ENCODE assay signal across 9 cellular contexts in genomic region chr1:186183970-186184628, GRCh38.
DNase-seq lines count a peak whose midpoint lies in the region; ATAC-seq and TF ChIP-seq lines count a peak whose summit lies in the region.
"Had no signal": no experiment of that assay in that cellular context is flagged by ENCODE, and none has a peak within 500 bp of the region (broad histone marks: within the 10 kb centered on the region; RNA-seq: fewer than 3 reads in every experiment).

No MANE protein-coding gene starts in this region.

- peak overlapping the region in 1 of 5 donors; percentile 6 for H3K4me3 Mint-ChIP-seq in immature natural killer cell

- H3K36me3 ChIP-seq in KOPT-K1 (ENCODE audit: insufficient read depth, low read length) (no peaks in the 10 kb centered on the region), left lung (no peaks in the 10 kb centered on the region), neuronal stem cell (replicated peaks in 1 of 2; ENCODE audit: control insufficient read depth in 2 of 2, insufficient read depth in 2 of 2, low read length in 2 of 2) (no peaks in the 10 kb centered on the region)
- H3K36me3 ChIP-seq: neutrophil had no signal

- H3K4me1 ChIP-seq in left lung (peaks cover 0 to 8% of the 10 kb centered on the region in 2 donors), neuronal stem cell (ENCODE audit: control insufficient read depth in 2 of 2, insufficient read depth in 1 of 2, low read depth in 1 of 2, low read length in 2 of 2) (no peaks in the 10 kb centered on the region)

- no peaks in the 10 kb centered on the region for H3K36me3 Mint-ChIP-seq in immature natural killer cell

- no peak overlapping the region for H2AFZ ChIP-seq in neuronal stem cell (ENCODE audit: low read length)

- no peak overlapping the region for H3K14ac ChIP-seq in neuronal stem cell (ENCODE audit: low read length)

- no peak for TF ChIP-seq CTCF in left lung (IDR thresholded peaks at IDR 0.05)

- no peak overlapping the region for H2BK5ac ChIP-seq in neuronal stem cell (ENCODE audit: low read length)

- intact Hi-C loops in left lung (cut with DNase I), result no loop called here

- ATAC-seq in GM18508 (IDR thresholded peaks at IDR 0.05; ENCODE audit: insufficient read depth, unreplicated experiment) (peak; percentile 49), left lung (peak; percentile 85)

- H3K9me3 Mint-ChIP-seq in immature natural killer cell, result peaks cover 0 to 4% (median 0%) of the 10 kb centered on the region in 6 donors

- H3K18ac ChIP-seq in neuronal stem cell (ENCODE audit: low read length), result no peak overlapping the region

- H3K9me3 ChIP-seq in KOPT-K1 (ENCODE audit: insufficient read depth, low read length, poor library complexity, severe bottlenecking), result no peaks in the 10 kb centered on the region
- no peaks in the 10 kb centered on the region for H3K9me3 ChIP-seq in left lung
- no peaks in the 10 kb centered on the region for H3K9me3 ChIP-seq in neuronal stem cell (replicated peaks in 1 of 2; ENCODE audit: control insufficient read depth in 2 of 2, insufficient read depth in 1 of 2, low read depth in 1 of 2, low read length in 2 of 2)
- H3K9me3 ChIP-seq: neutrophil had no signal

- H3K27ac ChIP-seq in KOPT-K1 (ENCODE audit: low read depth, low read length, poor library complexity, severe bottlenecking), result peak overlapping the region; percentile 17
- peak overlapping the region; percentile 21 to 68 for H3K27ac ChIP-seq in left lung
- no peak overlapping the region for H3K27ac ChIP-seq in neuronal stem cell (replicated peaks; ENCODE audit: low read length)
- H3K27ac ChIP-seq: neutrophil had no signal

- no peak overlapping the region for H2BK120ac ChIP-seq in neuronal stem cell (ENCODE audit: low read depth, low read length)

- no peak overlapping the region for H4K91ac ChIP-seq in neuronal stem cell (ENCODE audit: low read depth, low read length, poor library complexity)

- H4K8ac ChIP-seq in neuronal stem cell (ENCODE audit: low read depth, low read length), result no peak overlapping the region

- no peak overlapping the region for H3K4ac ChIP-seq in neuronal stem cell (ENCODE audit: low read length)

- no peak overlapping the region for H3K23ac ChIP-seq in neuronal stem cell (ENCODE audit: low read depth, low read length, poor library complexity)

- no peaks in the 10 kb centered on the region for H3K79me1 ChIP-seq in neuronal stem cell (ENCODE audit: low read depth, low read length)

- H2BK12ac ChIP-seq in neuronal stem cell (ENCODE audit: low read length), result no peak overlapping the region

- no peak overlapping the region for H3K9ac ChIP-seq in neuronal stem cell (ENCODE audit: low read depth, low read length, poor library complexity)

- H3K4me1 Mint-ChIP-seq in immature natural killer cell, result peaks cover 0 to 4% of the 10 kb centered on the region in 2 donors

- H3K27ac Mint-ChIP-seq in immature natural killer cell, result no peak overlapping the region

- no peak overlapping the region for H2AK5ac ChIP-seq in neuronal stem cell (ENCODE audit: low read depth, low read length)

- peak; percentile 17 for DNase-seq in H4 (ENCODE audit: low spot score)
- no peak for DNase-seq in left lung
- DNase-seq in neuronal stem cell (ENCODE audit: low spot score), result no peak
- DNase-seq in immature natural killer cell, result no peak
- no peak for DNase-seq in NCI-H187 treated with DMSO at 0.1 percent for 48 hours (lab: John Stamatoyannopoulos, UW)
- no peak for DNase-seq in NCI-H510A treated with DMSO at 0.1 percent for 48 hours (lab: John Stamatoyannopoulos, UW)

- WGBS in neuronal stem cell (ENCODE audit: extremely low coverage in 2 of 2, insufficient read length in 2 of 2, insufficient replicate concordance in 1 of 2), 2 donors, result no CpG with 5 or more reads among the region's 5 CpGs

- no peak overlapping the region for H3K4me2 ChIP-seq in neuronal stem cell (ENCODE audit: insufficient read depth, low read length, poor library complexity, severe bottlenecking)

- H3K4me3 ChIP-seq in left lung, result no peak overlapping the region
- H3K4me3 ChIP-seq in neuronal stem cell (ENCODE audit: low read length in 2 of 2), result no peak overlapping the region

- no peak overlapping the region for H2BK15ac ChIP-seq in neuronal stem cell (ENCODE audit: low read length)

- H3K27me3 ChIP-seq in left lung (no peaks in the 10 kb centered on the region), neuronal stem cell (ENCODE audit: control insufficient read depth in 3 of 3, insufficient read depth in 3 of 3, low read depth in 1 of 3, low read length in 3 of 3) (no peaks in the 10 kb centered on the region)
- H3K27me3 ChIP-seq: neutrophil had no signal

- H3K27me3 Mint-ChIP-seq in immature natural killer cell (ENCODE audit: low read depth in 3 of 3), result peaks cover 0 to 4% (median 2%) of the 10 kb centered on the region in 3 donors
